1 cellular context compared by ENCODE assay signal in the genomic region with DNA sequence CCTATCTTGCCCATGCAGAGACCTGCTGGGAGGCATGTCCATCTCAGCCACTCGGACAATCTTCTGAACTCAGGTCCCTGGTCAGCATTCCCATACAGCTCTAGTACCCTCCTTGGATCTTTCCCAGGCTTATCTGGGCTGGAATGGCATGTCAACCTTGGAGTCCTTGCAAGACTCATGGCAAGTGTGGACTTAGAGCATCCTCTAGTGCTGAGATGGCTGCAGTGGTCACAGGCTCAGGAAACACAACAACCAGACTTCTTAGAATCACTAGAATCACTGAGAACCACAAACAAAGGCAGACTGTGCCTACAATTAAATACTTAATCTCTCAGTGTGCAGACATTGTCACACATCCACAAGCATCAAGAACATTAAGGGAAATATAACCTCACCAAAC.
TF ChIP-seq lines count a peak whose summit lies in the region.

No MANE protein-coding gene starts in this region.

TF ChIP-seq in GM23338, 12 proteins besides CTCF, POLR2A, EP300 and RAD21 (continued from another document):
- TF ChIP-seq ZNF462 (CRISPR knock-in tag; IDR thresholded peaks at IDR 0.05) = no peak
- TF ChIP-seq CREB1 (CRISPR knock-in tag; IDR thresholded peaks at IDR 0.05; ENCODE audit: low read depth) = no peak
- no peak for TF ChIP-seq STAT1 (IDR thresholded peaks at IDR 0.05; ENCODE audit: unreplicated experiment)
- no peak for TF ChIP-seq REST (IDR thresholded peaks at IDR 0.05; ENCODE audit: unreplicated experiment)
- TF ChIP-seq NANOG (IDR thresholded peaks at IDR 0.05; ENCODE audit: borderline replicate concordance) = no peak
